12 cellular contexts compared by ENCODE assay signal in genomic region chr12:118145113-118145797, GRCh38. TPM values are rescaled to one million over a fixed set of nuclear protein-coding genes. Genes with fewer than 3 reads are reported as not detected.
A peak's percentile ranks its signal among the peaks of the same experiment; 100 is the strongest.
DNase-seq lines count a peak whose midpoint lies in the region; ATAC-seq and TF ChIP-seq lines count a peak whose summit lies in the region.
"Had no signal": no experiment of that assay in that cellular context is flagged by ENCODE, and none has a peak within 500 bp of the region (broad histone marks: within the 10 kb centered on the region; RNA-seq: fewer than 3 reads in every experiment).

No MANE protein-coding gene starts in this region.

- H3K36me3 Mint-ChIP-seq in activated CD8-positive, alpha-beta memory T cell treated with anti-CD3 and anti-CD28 coated beads, Interleukin-2, amount 10 ng/mL, durations not matched to agents 7 days and 5 days, result peaks cover 38% of the 10 kb centered on the region
- peaks cover 45% of the 10 kb centered on the region for H3K36me3 Mint-ChIP-seq in osteocyte (ENCODE audit: unreplicated experiment)

- H3K9me3 Mint-ChIP-seq in activated CD8-positive, alpha-beta memory T cell treated with anti-CD3 and anti-CD28 coated beads, Interleukin-2, amount 10 ng/mL, durations not matched to agents 7 days and 5 days (ENCODE audit: low read depth), result no peaks in the 10 kb centered on the region
- H3K9me3 Mint-ChIP-seq in osteocyte (ENCODE audit: unreplicated experiment), result no peaks in the 10 kb centered on the region

- WGBS in spleen, 5 donors, result 75 to 82% (median 80%) methylated on average over 7 of the region's 7 CpGs

- H3K79me2 ChIP-seq in OCI-LY7 (ENCODE audit: insufficient read depth, low read depth, low read length), result no peaks in the 10 kb centered on the region

- H3K4me2 ChIP-seq in OCI-LY7 (ENCODE audit: low read length), result no peak overlapping the region

- H3K27ac ChIP-seq in OCI-LY7 (ENCODE audit: low read depth, low read length, poor library complexity, severe bottlenecking), result no peak overlapping the region
- peak overlapping the region in 3 of 8 donors; percentile 21 to 61 (median 31) for H3K27ac ChIP-seq in spleen
- no peak overlapping the region for H3K27ac ChIP-seq in upper lobe of right lung

- H3K27ac Mint-ChIP-seq in activated CD8-positive, alpha-beta memory T cell treated with anti-CD3 and anti-CD28 coated beads, Interleukin-2, amount 10 ng/mL, durations not matched to agents 7 days and 5 days, result peak overlapping the region; percentile 64
- peak overlapping the region; percentile 21 for H3K27ac Mint-ChIP-seq in osteocyte (ENCODE audit: unreplicated experiment)

- POLR2A ChIA-PET in OCI-LY7 (lab: Charles Lee), result interaction anchor here (0.6 kb wide), 1 partner anchor 115 kb away, joined by 3 read pairs; no protein-coding TSS in a partner anchor

- ATAC-seq in activated CD8-positive, alpha-beta memory T cell treated with anti-CD3 and anti-CD28 coated beads, Interleukin-2, amount 10 ng/mL, durations not matched to agents 7 days and 5 days, result no peak
- ATAC-seq in GM21619 (IDR thresholded peaks at IDR 0.05; ENCODE audit: unreplicated experiment), result peak; percentile 66
- no peak for ATAC-seq in upper lobe of right lung
- ATAC-seq in HG03439 (IDR thresholded peaks at IDR 0.05; ENCODE audit: unreplicated experiment), result no peak

- peaks cover 9% of the 10 kb centered on the region for H3K4me1 Mint-ChIP-seq in activated CD8-positive, alpha-beta memory T cell treated with anti-CD3 and anti-CD28 coated beads, Interleukin-2, amount 10 ng/mL, durations not matched to agents 7 days and 5 days
- no peaks in the 10 kb centered on the region for H3K4me1 Mint-ChIP-seq in osteocyte (ENCODE audit: unreplicated experiment)

- H3K36me3 ChIP-seq in OCI-LY7 (ENCODE audit: insufficient read depth, low read length) (peaks cover 74% of the 10 kb centered on the region), spleen (peaks cover 0 to 100% (median 49%) of the 10 kb centered on the region in 6 donors), upper lobe of right lung (peaks cover 81% of the 10 kb centered on the region)

- H3K4me3 Mint-ChIP-seq in activated CD8-positive, alpha-beta memory T cell treated with anti-CD3 and anti-CD28 coated beads, Interleukin-2, amount 10 ng/mL, durations not matched to agents 7 days and 5 days, result no peak overlapping the region
- no peak overlapping the region for H3K4me3 Mint-ChIP-seq in osteocyte (ENCODE audit: unreplicated experiment)

- CTCF ChIA-PET in activated CD8-positive, alpha-beta memory T cell treated with anti-CD3 and anti-CD28 coated beads, Interleukin-2, amount 10 ng/mL, durations not matched to agents 7 days and 5 days (lab: Charles Lee), result no interaction called here
- CTCF ChIA-PET in OCI-LY7 (lab: Charles Lee; ENCODE audit: unreplicated experiment), result no interaction called here

- H3K9me2 ChIP-seq in OCI-LY7 (ENCODE audit: insufficient read depth, low read length), result no peaks in the 10 kb centered on the region

- no peaks in the 10 kb centered on the region for H4K20me1 ChIP-seq in OCI-LY7 (ENCODE audit: insufficient read depth, low read length)

- TF ChIP-seq POLR2A in spleen (IDR thresholded peaks at IDR 0.05), result no peak

- intact Hi-C loops in OCI-LY7 (cut with micrococcal nuclease; ENCODE audit: unreplicated experiment) (no loop called here), spleen (cut with DNase I; ENCODE audit: low total_unique reads) (no loop called here), upper lobe of right lung (cut with DNase I) (no loop called here)

- H3K27me3 Mint-ChIP-seq in activated CD8-positive, alpha-beta memory T cell treated with anti-CD3 and anti-CD28 coated beads, Interleukin-2, amount 10 ng/mL, durations not matched to agents 7 days and 5 days, result no peaks in the 10 kb centered on the region
- no peaks in the 10 kb centered on the region for H3K27me3 Mint-ChIP-seq in osteocyte (ENCODE audit: unreplicated experiment)

- H2AFZ ChIP-seq in OCI-LY7 (ENCODE audit: low read length), result no peak overlapping the region

- TF ChIP-seq CTCF in OCI-LY7 (conservative IDR thresholded peaks at IDR 0.05; ENCODE audit: low read length) (no peak), osteocyte (IDR thresholded peaks at IDR 0.05) (no peak), spleen (IDR thresholded peaks at IDR 0.05 in 8 of 11, conservative IDR thresholded peaks at IDR 0.05 in 3 of 11) (no peak), upper lobe of right lung (IDR thresholded peaks at IDR 0.05) (no peak)

- no peaks in the 10 kb centered on the region for H3K27me3 ChIP-seq in spleen (replicated peaks in 1 of 7)
- H3K27me3 ChIP-seq in upper lobe of right lung, result no peaks in the 10 kb centered on the region

- DNase-seq in activated CD8-positive, alpha-beta memory T cell treated with anti-CD3 and anti-CD28 coated beads, Interleukin-2, amount 10 ng/mL, durations not matched to agents 7 days and 5 days, result no peak
- no peak for DNase-seq in activated CD8-positive, alpha-beta memory T cell treated with anti-CD3 and anti-CD28 coated beads, Interleukin-2, amount 50 U/mL, for 48 hours
- DNase-seq in OCI-LY7 (ENCODE audit: low spot score) (no peak), osteocyte (ENCODE audit: extremely low spot score, unreplicated experiment) (peak; percentile 38), spleen (no peak), upper lobe of right lung (no peak)
- DNase-seq: ACHN; activated CD4-positive, alpha-beta T cell treated with anti-CD3 and anti-CD28 coated beads, Interleukin-2, amount 50 U/mL, for 1 hour; anterior cingulate cortex; IMR-90 had no signal

- H3K4me3 ChIP-seq in OCI-LY7 (ENCODE audit: low read depth, low read length, poor library complexity, severe bottlenecking) (no peak overlapping the region), spleen (no peak overlapping the region), upper lobe of right lung (no peak overlapping the region)

- H3K9me3 ChIP-seq in OCI-LY7 (ENCODE audit: low read length) (no peaks in the 10 kb centered on the region), spleen (no peaks in the 10 kb centered on the region), upper lobe of right lung (no peaks in the 10 kb centered on the region)

- BruUV-seq in OCI-LY7 (replicated peaks; lab: Mats Ljungman, UMichigan), result TSS peak; percentile 97

- H3K4me1 ChIP-seq in OCI-LY7 (ENCODE audit: insufficient read depth, low read length, poor library complexity, severe bottlenecking), result no peaks in the 10 kb centered on the region
- H3K4me1 ChIP-seq in spleen, result no peaks in the 10 kb centered on the region
- H3K4me1 ChIP-seq in upper lobe of right lung, result no peaks in the 10 kb centered on the region

RNA-seq across cellular contexts. Expression of gene PEBP1, which starts 9.3 kb away (rescaled TPM):
- 100 to 1,000 TPM in 1 of 2 experiments, 10 to 100 TPM in 1; 93.7 to 136 TPM for total RNA-seq in activated CD8-positive, alpha-beta memory T cell treated with anti-CD3 and anti-CD28 coated beads, Interleukin-2, amount 10 ng/mL, durations not matched to agents 7 days and 5 days
- 128 and 135 TPM in 2 replicates for total RNA-seq in OCI-LY7 (2014; rRNA removed; shearing (Covaris generic))
- total RNA-seq in OCI-LY7 (2022) (138 and 154 TPM in 2 replicates), osteocyte (216 and 221 TPM in 2 replicates), spleen (100 to 1,000 TPM in 6 of 7 donors, 10 to 100 TPM in 1; 99.5 to 179 (median 128) TPM), upper lobe of right lung (223 TPM)
- 100 to 1,000 TPM; 149 to 201 (median 165) TPM for polyA plus RNA-seq in spleen

RNA-seq across cellular contexts. Expression of gene VSIG10, which starts 41.4 kb away (rescaled TPM):
- total RNA-seq in activated CD8-positive, alpha-beta memory T cell treated with anti-CD3 and anti-CD28 coated beads, Interleukin-2, amount 10 ng/mL, durations not matched to agents 7 days and 5 days, result 10 to 100 TPM in 1 of 2 experiments, 1 to 10 TPM in 1; 9.2 to 14.4 TPM
- total RNA-seq in OCI-LY7 (2014; rRNA removed; shearing (Covaris generic)), result 5.0 and 9.2 TPM in 2 replicates
- total RNA-seq in OCI-LY7 (2022), result 9.8 and 12.2 TPM in 2 replicates
- 20.7 and 21.7 TPM in 2 replicates for total RNA-seq in osteocyte
- total RNA-seq in spleen, result 10 to 100 TPM; 11.6 to 22.9 (median 18.2) TPM
- polyA plus RNA-seq in spleen, result 1 to 10 TPM; 4.9 to 7.0 (median 5.2) TPM
- total RNA-seq in upper lobe of right lung, result 52.4 TPM
